Comparison of ENCODE assay signal across 9 cellular contexts in the genomic region with DNA sequence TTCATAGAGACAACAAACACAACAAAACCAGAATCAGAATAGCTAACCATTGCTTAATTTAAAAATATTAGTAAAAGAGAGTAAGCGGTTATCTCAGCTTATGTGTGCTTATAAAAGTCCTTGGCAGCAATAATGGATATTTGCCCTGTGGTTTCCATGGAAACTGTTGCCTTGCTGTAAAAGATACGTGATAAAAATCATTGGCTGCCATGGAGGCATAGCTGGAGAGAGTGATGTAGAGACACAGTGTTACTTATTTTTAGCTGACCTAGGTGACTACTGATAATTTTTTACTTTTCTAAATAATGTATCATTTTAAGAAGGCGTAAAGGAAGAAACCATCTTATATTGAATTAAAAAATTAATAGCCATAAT.
DNase-seq lines count a peak whose midpoint lies in the region; TF ChIP-seq lines count a peak whose summit lies in the region.
"Had no signal": no experiment of that assay in that cellular context is flagged by ENCODE, and none has a peak within 500 bp of the region (broad histone marks: within the 10 kb centered on the region; RNA-seq: fewer than 3 reads in every experiment).

No MANE protein-coding gene starts in this region.

- TF ChIP-seq CTCF in left ventricle myocardium inferior (IDR thresholded peaks at IDR 0.05; ENCODE audit: borderline replicate concordance) (no peak), transverse colon (IDR thresholded peaks at IDR 0.05) (no peak)

- DNase-seq in NCI-H82 (lab: John Stamatoyannopoulos, UW), result peak; percentile 43
- no peak for DNase-seq in NCI-H82 treated with DMSO at 0.1 percent for 48 hours (lab: John Stamatoyannopoulos, UW; ENCODE audit: unreplicated experiment)
- DNase-seq in RPMI7951 (ENCODE audit: low read depth), result peak; percentile 53
- no peak for DNase-seq in left ventricle myocardium inferior
- DNase-seq in transverse colon, result no peak
- no peak for DNase-seq in stimulated activated naive CD4-positive, alpha-beta T cell treated with Interleukin-2 at 50 U/mL for 16 hours (lab: John Stamatoyannopoulos, UW)
- no peak for DNase-seq in activated CD8-positive, alpha-beta memory T cell treated with anti-CD3 and anti-CD28 coated beads for 24 hours
- no peak for DNase-seq in stimulated activated CD4-positive, alpha-beta T cell treated with anti-CD3 and anti-CD28 coated beads, Interleukin-2, amount 100 ng/mL, for 48 hours

- H3K4me3 ChIP-seq in left ventricle myocardium inferior (no peak overlapping the region), transverse colon (no peak overlapping the region)
- H3K4me3 ChIP-seq: BLaER1 had no signal

- H3K4me1 ChIP-seq in left ventricle myocardium inferior (peaks cover 17% of the 10 kb centered on the region), transverse colon (peaks cover 0 to 19% (median 0%) of the 10 kb centered on the region in 4 donors)
- H3K4me1 ChIP-seq: BLaER1 had no signal

- intact Hi-C loops in left ventricle myocardium inferior (cut with micrococcal nuclease), result no loop called here
- intact Hi-C loops in transverse colon (cut with DNase I; ENCODE audit: low total_unique reads), result no loop called here

- H3K36me3 ChIP-seq in left ventricle myocardium inferior, result peaks cover 2% of the 10 kb centered on the region
- no peaks in the 10 kb centered on the region for H3K36me3 ChIP-seq in transverse colon

- H3K27ac ChIP-seq in left ventricle myocardium inferior (replicated peaks) (peak overlapping the region; percentile 46), transverse colon (peak overlapping the region; percentile 55 to 77 (median 62))
- H3K27ac ChIP-seq: BLaER1 had no signal

- TF ChIP-seq POLR2A in transverse colon (IDR thresholded peaks at IDR 0.05), result no peak

- TF ChIP-seq EP300 in transverse colon (IDR thresholded peaks at IDR 0.05; ENCODE audit: low read depth), result no peak

- H3K27me3 ChIP-seq in left ventricle myocardium inferior (ENCODE audit: low read depth) (no peaks in the 10 kb centered on the region), transverse colon (no peaks in the 10 kb centered on the region)
- H3K27me3 ChIP-seq: BLaER1 had no signal

- 41 to 51% methylated on average over 3 of the region's 3 CpGs for WGBS in transverse colon (ENCODE audit: low coverage in 1 of 2), 2 donors

- in situ Hi-C loops in transverse colon (cut with MboI; ENCODE audit: low pct_ligation_motif_present in 1 of 4, low pct_unique_long_range_greater_than_20kb in 1 of 4, low sequenced_read_pairs in 3 of 4), result no loop called here

- H3K9me3 ChIP-seq in left ventricle myocardium inferior (replicated peaks) (no peaks in the 10 kb centered on the region), transverse colon (no peaks in the 10 kb centered on the region)

Comparison
In these comparisons a context has a peak if more than half of its experiments do, and no peak if none do; other contexts are left out.
1. DNase-seq: peak in NCI-H82 (single experiment) and RPMI7951 (single experiment); none in NCI-H82 treated with DMSO at 0.1 percent for 48 hours (single experiment), left ventricle myocardium inferior (single experiment), transverse colon (single experiment), stimulated activated naive CD4-positive, alpha-beta T cell treated with Interleukin-2 at 50 U/mL for 16 hours (single experiment), activated CD8-positive, alpha-beta memory T cell treated with anti-CD3 and anti-CD28 coated beads for 24 hours (single experiment) and stimulated activated CD4-positive, alpha-beta T cell treated with anti-CD3 and anti-CD28 coated beads, Interleukin-2, amount 100 ng/mL, for 48 hours (0 of 2).